13 cellular contexts compared by ENCODE assay signal in genomic region chr12:132623072-132623869, GRCh38. TPM values are rescaled to one million over a fixed set of nuclear protein-coding genes. Genes with fewer than 3 reads are reported as not detected.
DNase-seq lines count a peak whose midpoint lies in the region; ATAC-seq and TF ChIP-seq lines count a peak whose summit lies in the region.
"Had no signal": no experiment of that assay in that cellular context is flagged by ENCODE, and none has a peak within 500 bp of the region (broad histone marks: within the 10 kb centered on the region; RNA-seq: fewer than 3 reads in every experiment).

No MANE protein-coding gene starts in this region.

- DNase-seq in AG04450 (ENCODE audit: low read depth, low spot score) (no peak), Caco-2 (peak in 1 of 2 experiments; percentile 40), nephron progenitor cell (no peak), GOT3 (lab: John Stamatoyannopoulos, UW) (no peak), NCI-H1092 (lab: John Stamatoyannopoulos, UW) (no peak), GM10266 (ENCODE audit: extremely low spot score) (no peak), activated gamma-delta T cell treated with Interleukin-2 at 50 U/mL for 16 hours (no peak)
- DNase-seq in activated naive CD8-positive, alpha-beta T cell treated with anti-CD3 and anti-CD28 coated beads, Interleukin-2, amount 50 U/mL, for 24 hours: no peak
- DNase-seq: activated CD4-positive, alpha-beta T cell treated with anti-CD3 and anti-CD28 coated beads, Interleukin-2, amount 50 U/mL, for 48 hours; activated effector memory CD4-positive, alpha-beta T cell treated with anti-CD3 and anti-CD28 coated beads, Interleukin-2, amount 50 U/mL, for 16 hours had no signal

- TF ChIP-seq CTCF in AG04450 (IDR thresholded peaks at IDR 0.05; ENCODE audit: low read depth, low read length): no peak
- TF ChIP-seq CTCF in Caco-2 (IDR thresholded peaks at IDR 0.05; ENCODE audit: insufficient read depth in 1 of 2, low read depth in 1 of 2, low read length in 1 of 2, severe bottlenecking in 1 of 2, unreplicated experiment in 1 of 2): no peak
- no peak for TF ChIP-seq CTCF in nephron progenitor cell (IDR thresholded peaks at IDR 0.05)
- TF ChIP-seq CTCF in GM10266 (IDR thresholded peaks at IDR 0.05; ENCODE audit: control insufficient read depth, insufficient read depth, low read depth, missing control alignments): no peak

- H3K9me3 ChIP-seq in AG04450 (ENCODE audit: control insufficient read depth, insufficient read depth, low read length) (no peaks in the 10 kb centered on the region; the same call in 1 of the 2 replicates), Caco-2 (no peaks in the 10 kb centered on the region)

- no peak for ATAC-seq in activated naive CD8-positive, alpha-beta T cell treated with anti-CD3 and anti-CD28 coated beads, Interleukin-2, amount 50 U/mL, for 24 hours

- H3K4me3 Mint-ChIP-seq in Caco-2 (ENCODE audit: unreplicated experiment): no peak overlapping the region
- no peak overlapping the region for H3K4me3 Mint-ChIP-seq in activated naive CD8-positive, alpha-beta T cell treated with anti-CD3 and anti-CD28 coated beads, Interleukin-2, amount 50 U/mL, for 24 hours
- H3K4me3 Mint-ChIP-seq in nephron progenitor cell: peak overlapping the region; percentile 62

- H3K36me3 ChIP-seq in Caco-2 (ENCODE audit: control insufficient read depth, insufficient read depth, low read length): peaks cover 2% of the 10 kb centered on the region

- H3K27ac ChIP-seq in AG04450 (ENCODE audit: low read depth, low read length): peak overlapping the region; percentile 86

- H3K27me3 ChIP-seq in AG04450 (ENCODE audit: control insufficient read depth, insufficient read depth, low read length) (peaks cover 13% of the 10 kb centered on the region), Caco-2 (replicated peaks; ENCODE audit: control insufficient read depth, insufficient read depth, low read length) (no peaks in the 10 kb centered on the region)

- H3K36me3 Mint-ChIP-seq in Caco-2 (ENCODE audit: insufficient read depth, unreplicated experiment): peaks cover 74% of the 10 kb centered on the region
- H3K36me3 Mint-ChIP-seq in activated naive CD8-positive, alpha-beta T cell treated with anti-CD3 and anti-CD28 coated beads, Interleukin-2, amount 50 U/mL, for 24 hours (ENCODE audit: low read depth): peaks cover 9% of the 10 kb centered on the region
- H3K36me3 Mint-ChIP-seq in nephron progenitor cell (ENCODE audit: low read depth): peaks cover 15% of the 10 kb centered on the region
- H3K36me3 Mint-ChIP-seq: IgD-negative memory B cell had no signal

- BruUV-seq in Caco-2 (replicated peaks; lab: Mats Ljungman, UMichigan): no TSS peak

- no peaks in the 10 kb centered on the region for H3K9me3 Mint-ChIP-seq in Caco-2 (ENCODE audit: unreplicated experiment)
- H3K9me3 Mint-ChIP-seq in activated naive CD8-positive, alpha-beta T cell treated with anti-CD3 and anti-CD28 coated beads, Interleukin-2, amount 50 U/mL, for 24 hours: no peaks in the 10 kb centered on the region
- no peaks in the 10 kb centered on the region for H3K9me3 Mint-ChIP-seq in nephron progenitor cell
- H3K9me3 Mint-ChIP-seq: IgD-negative memory B cell had no signal

- H3K27me3 Mint-ChIP-seq in Caco-2 (ENCODE audit: insufficient read depth, unreplicated experiment) (no peaks in the 10 kb centered on the region), nephron progenitor cell (ENCODE audit: low read depth, poor library complexity) (peaks cover 24% of the 10 kb centered on the region)
- H3K27me3 Mint-ChIP-seq in activated naive CD8-positive, alpha-beta T cell treated with anti-CD3 and anti-CD28 coated beads, Interleukin-2, amount 50 U/mL, for 24 hours: peaks cover 6% of the 10 kb centered on the region

- H3K4me1 Mint-ChIP-seq in Caco-2 (ENCODE audit: low read depth, unreplicated experiment): peaks cover 24% of the 10 kb centered on the region
- no peaks in the 10 kb centered on the region for H3K4me1 Mint-ChIP-seq in activated naive CD8-positive, alpha-beta T cell treated with anti-CD3 and anti-CD28 coated beads, Interleukin-2, amount 50 U/mL, for 24 hours
- H3K4me1 Mint-ChIP-seq in nephron progenitor cell: peaks cover 30% of the 10 kb centered on the region
- H3K4me1 Mint-ChIP-seq: IgD-negative memory B cell had no signal

- intact Hi-C loops in Caco-2 (cut with micrococcal nuclease; ENCODE audit: unreplicated experiment): no loop called here

- H3K4me3 ChIP-seq in AG04450 (ENCODE audit: low read depth, low read length) (no peak overlapping the region), Caco-2 (ENCODE audit: low read depth, low read length) (no peak overlapping the region)

- POLR2A ChIA-PET in AG04450 (lab: Yijun Ruan, JAX) (interaction anchor here (0.9 kb wide), 1 partner anchor 13 kb away, joined by 4 read pairs; the partner anchor contains the start of gene LRCOL1), Caco-2 (lab: Charles Lee) (no interaction called here)

- H3K4me1 ChIP-seq in Caco-2: peaks cover 16% of the 10 kb centered on the region

- H3K27ac Mint-ChIP-seq in Caco-2 (ENCODE audit: unreplicated experiment) (peak overlapping the region; percentile 54), nephron progenitor cell (peak overlapping the region; percentile 80)
- peak overlapping the region; percentile 57 for H3K27ac Mint-ChIP-seq in activated naive CD8-positive, alpha-beta T cell treated with anti-CD3 and anti-CD28 coated beads, Interleukin-2, amount 50 U/mL, for 24 hours
- H3K27ac Mint-ChIP-seq: IgD-negative memory B cell had no signal

- CTCF ChIA-PET in AG04450 (lab: Charles Lee) (interaction anchor here (1.2 to 2.9 kb wide), 3 partner anchors 15 to 208 kb away, joined by 4 to 9 read pairs (median 6); no protein-coding TSS in a partner anchor), Caco-2 (lab: Charles Lee) (interaction anchor here (0.6 kb wide), 1 partner anchor 437 kb away, joined by 4 read pairs; no protein-coding TSS in a partner anchor)

RNA-seq across cellular contexts. Expression of gene P2RX2, which starts 4.7 kb away (rescaled TPM):
- polyA plus RNA-seq in AG04450 (2011; rRNA removed): not detected in 2 replicates
- not detected in 2 replicates for polyA minus RNA-seq in AG04450 (2011; rRNA and poly(A)+ RNA removed)
- not detected in 2 replicates for total RNA-seq in Caco-2 (2022)
- total RNA-seq: chondrocyte, myocyte had no signal
- polyA plus RNA-seq: IgD-negative memory B cell had no signal

RNA-seq across cellular contexts. Expression of gene LRCOL1, which starts 12.9 kb away (rescaled TPM):
- 0.11 and 0.35 TPM in 2 replicates for polyA plus RNA-seq in AG04450 (2011; rRNA removed)
- polyA minus RNA-seq in AG04450 (2011; rRNA and poly(A)+ RNA removed): not detected in 2 replicates
- not detected in 2 replicates for total RNA-seq in Caco-2 (2022)
- total RNA-seq: chondrocyte, myocyte had no signal
- polyA plus RNA-seq: IgD-negative memory B cell had no signal
